Comparison of ENCODE assay signal across 34 cellular contexts in genomic region chr22:20774882-20775281, GRCh38. TPM values are rescaled to one million over a fixed set of nuclear protein-coding genes. Genes with fewer than 3 reads are reported as not detected.
"Had no signal": no experiment of that assay in that cellular context is flagged by ENCODE, and none has a peak within 500 bp of the region (broad histone marks: within the 10 kb centered on the region; RNA-seq: fewer than 3 reads in every experiment).

No MANE protein-coding gene starts in this region.

- H3K9me3 ChIP-seq: colonic mucosa, gastrocnemius medialis, heart right ventricle, ovary, testis, transverse colon, upper lobe of right lung, vagina had no signal

- H3K27me3 Mint-ChIP-seq: dendritic cell treated with granulocyte-macrophage colony-stimulating factor and Interleukin-4, amounts not matched to agents 40 ng/mL and 50 ng/mL, for 4 days; memory B cell; stimulated activated memory B cell treated with anti-CD40 and anti-IgM and Interleukin-4, amounts not matched to agents 10 μg/mL and 1 μg/mL and 100 μg/mL, for 72 hours had no signal

- H3K36me3 ChIP-seq: colonic mucosa, gastrocnemius medialis, ovary, vagina had no signal

- H3K36me3 Mint-ChIP-seq: natural killer cell had no signal

- H3K4me3 Mint-ChIP-seq: dendritic cell treated with granulocyte-macrophage colony-stimulating factor and Interleukin-4, amounts not matched to agents 40 ng/mL and 50 ng/mL, for 4 days; endodermal cell; immature natural killer cell; memory B cell; natural killer cell; stimulated activated memory B cell treated with anti-CD40 and anti-IgM and Interleukin-4, amounts not matched to agents 10 μg/mL and 1 μg/mL and 100 μg/mL, for 72 hours had no signal

- DNase-seq: colonic mucosa; effector CD8-positive, alpha-beta T cell; endodermal cell; foreskin fibroblast; gastrocnemius medialis; heart right ventricle; hypothalamus; immature natural killer cell; islet precursor cell; kidney glomerular epithelial cell; left ventricle myocardium superior; natural killer cell; occipital lobe; ovary; posterior cingulate gyrus; retina; stimulated activated CD4-positive, alpha-beta T cell treated with anti-CD3 and anti-CD28 coated beads, Interleukin-4, amount 100 ng/mL, for 4 hours; stimulated activated naive CD8-positive, alpha-beta T cell treated with anti-CD3 and anti-CD28 coated beads, Interleukin-15, Interleukin-2, amounts not matched to agents 100 U/mL and 50 U/mL, for 24 hours; substantia nigra; testis; transverse colon; upper lobe of right lung had no signal

- H3K27ac ChIP-seq: colonic mucosa, epithelial cell of prostate, gastrocnemius medialis, testis, transverse colon, upper lobe of right lung, vagina had no signal

- H3K27me3 ChIP-seq: colonic mucosa, gastrocnemius medialis, heart right ventricle, ovary, testis, transverse colon, upper lobe of right lung, vagina had no signal

- H3K4me1 ChIP-seq: colonic mucosa, testis had no signal

- H3K4me3 ChIP-seq: colonic mucosa, gastrocnemius medialis, heart right ventricle, lung, ovary, testis, transverse colon, upper lobe of right lung, vagina had no signal

- ATAC-seq: esophagus mucosa; gastrocnemius medialis; heart right ventricle; left ventricle myocardium superior; natural killer cell; sciatic nerve; stimulated activated memory B cell treated with anti-CD40 and anti-IgM and Interleukin-4, amounts not matched to agents 10 μg/mL and 1 μg/mL and 100 μg/mL, for 72 hours; stimulated activated naive CD8-positive, alpha-beta T cell treated with anti-CD3 and anti-CD28 coated beads, Interleukin-15, Interleukin-2, amounts not matched to agents 100 U/mL and 50 U/mL, for 24 hours; upper lobe of right lung had no signal

- H3K27ac Mint-ChIP-seq: dendritic cell treated with granulocyte-macrophage colony-stimulating factor and Interleukin-4, amounts not matched to agents 40 ng/mL and 50 ng/mL, for 4 days; endodermal cell; memory B cell; natural killer cell; stimulated activated memory B cell treated with anti-CD40 and anti-IgM and Interleukin-4, amounts not matched to agents 10 μg/mL and 1 μg/mL and 100 μg/mL, for 72 hours had no signal

- H3K4me1 Mint-ChIP-seq: memory B cell, natural killer cell had no signal

- H3K9me3 Mint-ChIP-seq: dendritic cell treated with granulocyte-macrophage colony-stimulating factor and Interleukin-4, amounts not matched to agents 40 ng/mL and 50 ng/mL, for 4 days; endodermal cell; immature natural killer cell; memory B cell; natural killer cell; stimulated activated memory B cell treated with anti-CD40 and anti-IgM and Interleukin-4, amounts not matched to agents 10 μg/mL and 1 μg/mL and 100 μg/mL, for 72 hours had no signal

RNA-seq across cellular contexts. Expression of gene SERPIND1, which starts 1.0 kb away (rescaled TPM):
- total RNA-seq: chondrocyte, endodermal cell, left ventricle myocardium superior, mononuclear cell, skeletal muscle tissue, transverse colon, vagina had no signal
- polyA plus RNA-seq: neural cell had no signal
